2 cellular contexts compared by ENCODE assay signal in genomic region chr3:87789049-87789448, GRCh38. TPM values are rescaled to one million over a fixed set of nuclear protein-coding genes. Genes with fewer than 3 reads are reported as not detected.
"Had no signal": no experiment of that assay in that cellular context is flagged by ENCODE, and none has a peak within 500 bp of the region (broad histone marks: within the 10 kb centered on the region; RNA-seq: fewer than 3 reads in every experiment).

No MANE protein-coding gene starts in this region.

RNA-seq across cellular contexts. Expression of gene HTR1F, which starts 3.5 kb away (rescaled TPM):
- total RNA-seq: MCF 10A, NCI-H460 had no signal
